10 cellular contexts compared by ENCODE assay signal in the genomic region with DNA sequence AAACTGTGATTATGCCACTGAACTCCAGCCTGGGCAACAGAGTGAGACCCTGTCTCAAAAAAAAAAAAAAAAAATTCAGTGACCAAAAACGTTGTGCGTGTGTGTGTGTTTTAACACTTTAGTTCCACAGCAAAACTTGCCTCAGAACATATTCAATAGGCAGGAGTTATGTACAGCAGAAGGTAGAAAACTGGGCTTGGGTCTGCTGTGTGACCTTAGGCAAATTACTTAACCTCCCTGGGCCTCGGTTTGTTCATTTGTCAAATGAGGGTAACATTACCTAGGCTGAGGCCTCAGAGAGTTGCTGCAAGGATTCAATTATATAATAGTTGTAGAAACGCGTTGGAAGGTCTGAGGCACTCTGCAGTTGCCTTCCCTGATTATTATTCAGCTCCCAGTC. TPM values are rescaled to one million over a fixed set of nuclear protein-coding genes. Genes with fewer than 3 reads are reported as not detected.
A peak's percentile ranks its signal among the peaks of the same experiment; 100 is the strongest.
DNase-seq lines count a peak whose midpoint lies in the region; ATAC-seq and TF ChIP-seq lines count a peak whose summit lies in the region.
"Had no signal": no experiment of that assay in that cellular context is flagged by ENCODE, and none has a peak within 500 bp of the region (broad histone marks: within the 10 kb centered on the region; RNA-seq: fewer than 3 reads in every experiment).

No MANE protein-coding gene starts in this region.

- no peak for DNase-seq in astrocyte of the spinal cord (ENCODE audit: low read depth, low spot score)
- no peak for DNase-seq in left ventricle myocardium inferior
- no peak for DNase-seq in retinal pigment epithelial cell (ENCODE audit: low read depth)
- no peak for DNase-seq in NCI-H2029 treated with DMSO at 0.1 percent for 48 hours (lab: John Stamatoyannopoulos, UW)
- no peak for DNase-seq in NCI-H1694 (lab: John Stamatoyannopoulos, UW)
- DNase-seq in NCI-H1105 treated with DMSO at 0.1 percent for 48 hours (lab: John Stamatoyannopoulos, UW): no peak
- DNase-seq: activated gamma-delta T cell treated with Interleukin-2 at 50 U/mL for 16 hours, T-helper 1 cell had no signal

- H3K27ac ChIP-seq in left ventricle myocardium inferior (replicated peaks): peak overlapping the region; percentile 59

- peak overlapping the region; percentile 24; the same call in 1 of the 2 replicates for H3K9ac ChIP-seq in ES-I3 (ENCODE audit: low read depth, low read length)

- intact Hi-C loops in left ventricle myocardium inferior (cut with micrococcal nuclease): no loop called here

- TF ChIP-seq CTCF in astrocyte of the spinal cord (IDR thresholded peaks at IDR 0.05; ENCODE audit: low read depth, low read length): no peak
- TF ChIP-seq CTCF in left ventricle myocardium inferior (IDR thresholded peaks at IDR 0.05; ENCODE audit: borderline replicate concordance): no peak
- TF ChIP-seq CTCF in retinal pigment epithelial cell (conservative IDR thresholded peaks at IDR 0.05; ENCODE audit: low read depth, low read length): no peak

- H3K9me3 ChIP-seq in ES-I3 (ENCODE audit: control insufficient read depth, insufficient read depth, low read length) (no peaks in the 10 kb centered on the region), left ventricle myocardium inferior (replicated peaks) (no peaks in the 10 kb centered on the region)

- H3K27me3 ChIP-seq in left ventricle myocardium inferior (ENCODE audit: low read depth): peaks cover 35% of the 10 kb centered on the region

- H3K36me3 ChIP-seq in ES-I3 (ENCODE audit: insufficient read depth, low read length) (no peaks in the 10 kb centered on the region), left ventricle myocardium inferior (no peaks in the 10 kb centered on the region)

- in situ Hi-C loops in astrocyte of the spinal cord (cut with HindIII; ENCODE audit: low sequenced_read_pairs): no loop called here

- no peak for ATAC-seq in HG03175 (IDR thresholded peaks at IDR 0.05; ENCODE audit: unreplicated experiment)

- H3K4me1 ChIP-seq in ES-I3 (ENCODE audit: insufficient read depth, low read length) (peaks cover 8% of the 10 kb centered on the region; the same call in 1 of the 2 replicates), left ventricle myocardium inferior (peaks cover 12% of the 10 kb centered on the region)

- H3K4me3 ChIP-seq in astrocyte of the spinal cord (ENCODE audit: low read depth, low read length): peak overlapping the region; percentile 30
- peak overlapping the region; percentile 54 for H3K4me3 ChIP-seq in left ventricle myocardium inferior
- peak overlapping the region; percentile 42 for H3K4me3 ChIP-seq in retinal pigment epithelial cell (ENCODE audit: low read length)

RNA-seq across cellular contexts. Expression of a gene that starts 10.3 kb away (rescaled TPM):
- total RNA-seq in left ventricle myocardium inferior: 0.19 TPM
